In the genomic region with DNA sequence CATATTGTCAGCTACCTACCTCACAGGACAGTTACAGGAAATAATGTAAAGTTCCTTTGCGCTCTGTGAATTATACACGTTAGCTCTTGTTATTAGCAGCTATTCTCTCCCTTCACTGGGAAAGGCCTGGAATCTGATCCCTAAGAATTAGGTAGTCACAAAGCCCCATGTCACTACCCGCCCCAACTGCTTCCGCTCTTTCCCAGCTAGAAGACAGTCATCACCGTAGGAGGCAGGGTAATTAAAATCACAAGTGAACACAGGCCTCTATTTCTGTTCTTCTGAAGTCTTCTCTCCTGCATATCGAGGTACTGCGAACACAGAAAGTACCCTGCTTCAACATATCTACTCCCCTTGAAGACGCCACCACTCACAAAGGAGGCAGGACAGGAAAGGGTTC, we compare ENCODE assay signal across 1 cellular context.
TF ChIP-seq lines count a peak whose summit lies in the region.

No MANE protein-coding gene starts in this region.

TF ChIP-seq in GM23338, 12 proteins besides CTCF, POLR2A, EP300 and RAD21 (continued from another document):
- TF ChIP-seq, protein P1, sequence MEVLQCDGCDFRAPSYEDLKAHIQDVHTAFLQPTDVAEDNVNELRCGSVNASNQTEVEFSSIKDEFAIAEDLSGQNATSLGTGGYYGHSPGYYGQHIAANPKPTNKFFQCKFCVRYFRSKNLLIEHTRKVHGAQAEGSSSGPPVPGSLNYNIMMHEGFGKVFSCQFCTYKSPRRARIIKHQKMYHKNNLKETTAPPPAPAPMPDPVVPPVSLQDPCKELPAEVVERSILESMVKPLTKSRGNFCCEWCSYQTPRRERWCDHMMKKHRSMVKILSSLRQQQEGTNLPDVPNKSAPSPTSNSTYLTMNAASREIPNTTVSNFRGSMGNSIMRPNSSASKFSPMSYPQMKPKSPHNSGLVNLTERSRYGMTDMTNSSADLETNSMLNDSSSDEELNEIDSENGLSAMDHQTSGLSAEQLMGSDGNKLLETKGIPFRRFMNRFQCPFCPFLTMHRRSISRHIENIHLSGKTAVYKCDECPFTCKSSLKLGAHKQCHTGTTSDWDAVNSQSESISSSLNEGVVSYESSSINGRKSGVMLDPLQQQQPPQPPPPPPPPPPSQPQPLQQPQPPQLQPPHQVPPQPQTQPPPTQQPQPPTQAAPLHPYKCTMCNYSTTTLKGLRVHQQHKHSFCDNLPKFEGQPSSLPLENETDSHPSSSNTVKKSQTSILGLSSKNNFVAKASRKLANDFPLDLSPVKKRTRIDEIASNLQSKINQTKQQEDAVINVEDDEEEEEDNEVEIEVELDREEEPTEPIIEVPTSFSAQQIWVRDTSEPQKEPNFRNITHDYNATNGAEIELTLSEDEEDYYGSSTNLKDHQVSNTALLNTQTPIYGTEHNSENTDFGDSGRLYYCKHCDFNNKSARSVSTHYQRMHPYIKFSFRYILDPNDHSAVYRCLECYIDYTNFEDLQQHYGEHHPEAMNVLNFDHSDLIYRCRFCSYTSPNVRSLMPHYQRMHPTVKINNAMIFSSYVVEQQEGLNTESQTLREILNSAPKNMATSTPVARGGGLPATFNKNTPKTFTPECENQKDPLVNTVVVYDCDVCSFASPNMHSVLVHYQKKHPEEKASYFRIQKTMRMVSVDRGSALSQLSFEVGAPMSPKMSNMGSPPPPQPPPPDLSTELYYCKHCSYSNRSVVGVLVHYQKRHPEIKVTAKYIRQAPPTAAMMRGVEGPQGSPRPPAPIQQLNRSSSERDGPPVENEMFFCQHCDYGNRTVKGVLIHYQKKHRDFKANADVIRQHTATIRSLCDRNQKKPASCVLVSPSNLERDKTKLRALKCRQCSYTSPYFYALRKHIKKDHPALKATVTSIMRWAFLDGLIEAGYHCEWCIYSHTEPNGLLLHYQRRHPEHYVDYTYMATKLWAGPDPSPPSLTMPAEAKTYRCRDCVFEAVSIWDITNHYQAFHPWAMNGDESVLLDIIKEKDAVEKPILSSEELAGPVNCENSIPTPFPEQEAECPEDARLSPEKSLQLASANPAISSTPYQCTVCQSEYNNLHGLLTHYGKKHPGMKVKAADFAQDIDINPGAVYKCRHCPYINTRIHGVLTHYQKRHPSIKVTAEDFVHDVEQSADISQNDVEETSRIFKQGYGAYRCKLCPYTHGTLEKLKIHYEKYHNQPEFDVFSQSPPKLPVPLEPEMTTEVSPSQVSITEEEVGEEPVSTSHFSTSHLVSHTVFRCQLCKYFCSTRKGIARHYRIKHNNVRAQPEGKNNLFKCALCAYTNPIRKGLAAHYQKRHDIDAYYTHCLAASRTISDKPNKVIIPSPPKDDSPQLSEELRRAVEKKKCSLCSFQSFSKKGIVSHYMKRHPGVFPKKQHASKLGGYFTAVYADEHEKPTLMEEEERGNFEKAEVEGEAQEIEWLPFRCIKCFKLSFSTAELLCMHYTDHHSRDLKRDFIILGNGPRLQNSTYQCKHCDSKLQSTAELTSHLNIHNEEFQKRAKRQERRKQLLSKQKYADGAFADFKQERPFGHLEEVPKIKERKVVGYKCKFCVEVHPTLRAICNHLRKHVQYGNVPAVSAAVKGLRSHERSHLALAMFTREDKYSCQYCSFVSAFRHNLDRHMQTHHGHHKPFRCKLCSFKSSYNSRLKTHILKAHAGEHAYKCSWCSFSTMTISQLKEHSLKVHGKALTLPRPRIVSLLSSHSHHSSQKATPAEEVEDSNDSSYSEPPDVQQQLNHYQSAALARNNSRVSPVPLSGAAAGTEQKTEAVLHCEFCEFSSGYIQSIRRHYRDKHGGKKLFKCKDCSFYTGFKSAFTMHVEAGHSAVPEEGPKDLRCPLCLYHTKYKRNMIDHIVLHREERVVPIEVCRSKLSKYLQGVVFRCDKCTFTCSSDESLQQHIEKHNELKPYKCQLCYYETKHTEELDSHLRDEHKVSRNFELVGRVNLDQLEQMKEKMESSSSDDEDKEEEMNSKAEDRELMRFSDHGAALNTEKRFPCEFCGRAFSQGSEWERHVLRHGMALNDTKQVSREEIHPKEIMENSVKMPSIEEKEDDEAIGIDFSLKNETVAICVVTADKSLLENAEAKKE (CRISPR knock-in tag; IDR thresholded peaks at IDR 0.05), result no peak
- TF ChIP-seq POLR2AphosphoS5 (IDR thresholded peaks at IDR 0.05; ENCODE audit: low read depth) (no peak), ZNF331 (CRISPR knock-in tag; IDR thresholded peaks at IDR 0.05; ENCODE audit: low read depth) (no peak), NANOG (IDR thresholded peaks at IDR 0.05; ENCODE audit: borderline replicate concordance) (no peak), EZH2 (IDR thresholded peaks at IDR 0.05; ENCODE audit: low read depth, unreplicated experiment) (no peak), CREB1 (CRISPR knock-in tag; IDR thresholded peaks at IDR 0.05; ENCODE audit: low read depth) (no peak)
- TF ChIP-seq, protein P2, sequence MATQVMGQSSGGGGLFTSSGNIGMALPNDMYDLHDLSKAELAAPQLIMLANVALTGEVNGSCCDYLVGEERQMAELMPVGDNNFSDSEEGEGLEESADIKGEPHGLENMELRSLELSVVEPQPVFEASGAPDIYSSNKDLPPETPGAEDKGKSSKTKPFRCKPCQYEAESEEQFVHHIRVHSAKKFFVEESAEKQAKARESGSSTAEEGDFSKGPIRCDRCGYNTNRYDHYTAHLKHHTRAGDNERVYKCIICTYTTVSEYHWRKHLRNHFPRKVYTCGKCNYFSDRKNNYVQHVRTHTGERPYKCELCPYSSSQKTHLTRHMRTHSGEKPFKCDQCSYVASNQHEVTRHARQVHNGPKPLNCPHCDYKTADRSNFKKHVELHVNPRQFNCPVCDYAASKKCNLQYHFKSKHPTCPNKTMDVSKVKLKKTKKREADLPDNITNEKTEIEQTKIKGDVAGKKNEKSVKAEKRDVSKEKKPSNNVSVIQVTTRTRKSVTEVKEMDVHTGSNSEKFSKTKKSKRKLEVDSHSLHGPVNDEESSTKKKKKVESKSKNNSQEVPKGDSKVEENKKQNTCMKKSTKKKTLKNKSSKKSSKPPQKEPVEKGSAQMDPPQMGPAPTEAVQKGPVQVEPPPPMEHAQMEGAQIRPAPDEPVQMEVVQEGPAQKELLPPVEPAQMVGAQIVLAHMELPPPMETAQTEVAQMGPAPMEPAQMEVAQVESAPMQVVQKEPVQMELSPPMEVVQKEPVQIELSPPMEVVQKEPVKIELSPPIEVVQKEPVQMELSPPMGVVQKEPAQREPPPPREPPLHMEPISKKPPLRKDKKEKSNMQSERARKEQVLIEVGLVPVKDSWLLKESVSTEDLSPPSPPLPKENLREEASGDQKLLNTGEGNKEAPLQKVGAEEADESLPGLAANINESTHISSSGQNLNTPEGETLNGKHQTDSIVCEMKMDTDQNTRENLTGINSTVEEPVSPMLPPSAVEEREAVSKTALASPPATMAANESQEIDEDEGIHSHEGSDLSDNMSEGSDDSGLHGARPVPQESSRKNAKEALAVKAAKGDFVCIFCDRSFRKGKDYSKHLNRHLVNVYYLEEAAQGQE (IDR thresholded peaks at IDR 0.05; ENCODE audit: unreplicated experiment), result no peak
- TF ChIP-seq, protein P3, sequence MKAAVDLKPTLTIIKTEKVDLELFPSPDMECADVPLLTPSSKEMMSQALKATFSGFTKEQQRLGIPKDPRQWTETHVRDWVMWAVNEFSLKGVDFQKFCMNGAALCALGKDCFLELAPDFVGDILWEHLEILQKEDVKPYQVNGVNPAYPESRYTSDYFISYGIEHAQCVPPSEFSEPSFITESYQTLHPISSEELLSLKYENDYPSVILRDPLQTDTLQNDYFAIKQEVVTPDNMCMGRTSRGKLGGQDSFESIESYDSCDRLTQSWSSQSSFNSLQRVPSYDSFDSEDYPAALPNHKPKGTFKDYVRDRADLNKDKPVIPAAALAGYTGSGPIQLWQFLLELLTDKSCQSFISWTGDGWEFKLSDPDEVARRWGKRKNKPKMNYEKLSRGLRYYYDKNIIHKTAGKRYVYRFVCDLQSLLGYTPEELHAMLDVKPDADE (IDR thresholded peaks at IDR 0.05), result no peak
